Comparison of ENCODE assay signal across 8 cellular contexts in the genomic region with DNA sequence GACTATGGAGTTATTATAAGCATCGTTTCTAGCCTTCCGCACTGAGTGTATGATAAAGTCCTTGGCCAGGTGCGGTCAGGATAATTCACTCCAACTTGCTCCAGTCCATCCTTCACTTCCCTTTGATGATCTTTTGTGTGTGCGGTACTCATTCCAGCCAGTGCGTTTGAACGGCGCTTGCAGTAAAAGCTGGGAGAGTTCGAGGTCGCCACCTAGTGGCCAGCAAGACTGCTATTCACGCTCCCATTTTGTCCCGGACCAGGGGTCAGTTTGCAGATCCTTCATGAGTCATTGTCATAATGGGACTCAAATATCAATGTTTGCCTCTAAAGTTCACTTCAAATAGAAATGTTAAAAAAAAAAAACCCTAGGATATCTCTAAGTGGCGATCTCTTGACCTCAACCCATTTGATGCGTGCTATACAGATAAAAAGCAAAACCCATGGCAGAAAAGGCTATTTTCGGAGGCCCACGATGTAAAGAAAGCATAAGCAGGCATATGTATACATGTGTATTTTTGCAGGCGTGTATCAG.
DNase-seq lines count a peak whose midpoint lies in the region; ATAC-seq, FAIRE-seq and TF ChIP-seq lines count a peak whose summit lies in the region.

No MANE protein-coding gene starts in this region.

- TF ChIP-seq CTCF in SK-N-SH (IDR thresholded peaks at IDR 0.05) (peak; percentile 66), nephron (IDR thresholded peaks at IDR 0.05; ENCODE audit: unreplicated experiment in 3 of 3) (peak; percentile 95 to 99 (median 96))

- H3K36me3 Mint-ChIP-seq in nephron (ENCODE audit: low read depth), result no peaks in the 10 kb centered on the region

- WGBS in SK-N-SH (ENCODE audit: low lambda C conversion rate), result 14% methylated on average over 16 of the region's 16 CpGs

- TF ChIP-seq EP300 in SK-N-SH (IDR thresholded peaks at IDR 0.05; ENCODE audit: borderline replicate concordance in 1 of 2, low read depth in 1 of 2, low read length in 1 of 2), result no peak

- H2AFZ ChIP-seq in SK-N-SH (ENCODE audit: low read depth), result no peak overlapping the region

- no peak overlapping the region for H3K27ac Mint-ChIP-seq in nephron

- no peak for ATAC-seq in GM21367 (IDR thresholded peaks at IDR 0.05; ENCODE audit: unreplicated experiment)
- ATAC-seq in HG02623 (IDR thresholded peaks at IDR 0.05; ENCODE audit: unreplicated experiment), result no peak

- H3K9me3 ChIP-seq in SK-N-SH, result no peaks in the 10 kb centered on the region

- H3K4me2 ChIP-seq in SK-N-SH, result no peak overlapping the region

- no peaks in the 10 kb centered on the region for H3F3A ChIP-seq in SK-N-SH (replicated peaks; ENCODE audit: insufficient read depth)

- no peaks in the 10 kb centered on the region for H3K4me1 Mint-ChIP-seq in nephron

- peak; percentile 35 for DNase-seq in AG08396 (ENCODE audit: low spot score)
- peak; percentile 27 for DNase-seq in GM12891 (ENCODE audit: insufficient read length, low spot score)
- peak; percentile 31 for DNase-seq in NCI-H1092 (lab: John Stamatoyannopoulos, UW)
- DNase-seq in SK-N-SH, result peak; percentile 67
- peak; percentile 70 to 79 for DNase-seq in erythroblast (lab: John Stamatoyannopoulos, UW)

- H3K27me3 ChIP-seq in SK-N-SH (ENCODE audit: insufficient read depth), result no peaks in the 10 kb centered on the region

- CTCF ChIA-PET in SK-N-SH (lab: Yijun Ruan, JAX), result interaction anchor here (0.6 to 2.1 kb wide), 15 partner anchors 8 to 1491 kb away, joined by 3 to 11 read pairs (median 4); no protein-coding TSS in a partner anchor

- no peaks in the 10 kb centered on the region for H3K79me2 ChIP-seq in SK-N-SH (ENCODE audit: insufficient read depth)

- no peak overlapping the region for H3K27ac ChIP-seq in SK-N-SH (ENCODE audit: low read depth in 2 of 2, low read length in 1 of 2)

- peak; percentile 80 for TF ChIP-seq RAD21 in SK-N-SH (IDR thresholded peaks at IDR 0.05; ENCODE audit: low read length)

- H3K4me1 ChIP-seq in SK-N-SH (ENCODE audit: control insufficient read depth in 1 of 2, insufficient read depth in 2 of 2, low read depth in 1 of 2, low read length in 1 of 2), result no peaks in the 10 kb centered on the region

- H4K20me1 ChIP-seq in SK-N-SH (ENCODE audit: insufficient read depth), result no peaks in the 10 kb centered on the region

- H3K9me3 Mint-ChIP-seq in nephron, result no peaks in the 10 kb centered on the region

- H3K9ac ChIP-seq in SK-N-SH, result no peak overlapping the region

- POLR2A ChIA-PET in SK-N-SH (lab: Yijun Ruan, JAX), result no interaction called here

- H3K4me3 ChIP-seq in SK-N-SH (ENCODE audit: low read depth in 2 of 2, low read length in 1 of 2), result no peak overlapping the region

- TF ChIP-seq POLR2A in GM12891 (IDR thresholded peaks at IDR 0.05; ENCODE audit: low read depth, low read length) (no peak), erythroblast (IDR thresholded peaks at IDR 0.05; ENCODE audit: low read length) (no peak)

- no peaks in the 10 kb centered on the region for H3K36me3 ChIP-seq in SK-N-SH (replicated peaks in 1 of 2; ENCODE audit: control insufficient read depth in 1 of 2, insufficient read depth in 2 of 2, low read length in 1 of 2)

- FAIRE-seq in GM12891 (lab: Jason Lieb, UNC), result peak; percentile 45

- H3K4me3 Mint-ChIP-seq in nephron, result no peak overlapping the region

- no peaks in the 10 kb centered on the region for H3K9me2 ChIP-seq in SK-N-SH

- H3K27me3 Mint-ChIP-seq in nephron (ENCODE audit: low read depth), result no peaks in the 10 kb centered on the region

TF ChIP-seq in GM12891, 5 proteins besides CTCF, POLR2A, EP300 and RAD21:
- TF ChIP-seq TAF1 (IDR thresholded peaks at IDR 0.05; ENCODE audit: low read depth, low read length), result no peak
- TF ChIP-seq SPI1 (IDR thresholded peaks at IDR 0.05; ENCODE audit: low read depth, low read length), result no peak
- no peak for TF ChIP-seq PAX5 (IDR thresholded peaks at IDR 0.05; ENCODE audit: insufficient read depth, low read length, severe bottlenecking)
- TF ChIP-seq POU2F2 (IDR thresholded peaks at IDR 0.05; ENCODE audit: low read depth, low read length), result no peak
- no peak for TF ChIP-seq POLR2AphosphoS5 (IDR thresholded peaks at IDR 0.05; ENCODE audit: low read depth, low read length)

TF ChIP-seq in SK-N-SH, 30 proteins besides CTCF, POLR2A, EP300 and RAD21:
- TF ChIP-seq FOXJ3 (CRISPR knock-in tag; IDR thresholded peaks at IDR 0.05) (no peak), SMC3 (IDR thresholded peaks at IDR 0.05; ENCODE audit: low read depth, low read length) (peak; percentile 62; the same call in 1 of the 2 replicates)
